ENCODE assay signal across 1 cellular context in genomic region chr3:16264708-16265454, GRCh38.
A peak's percentile ranks its signal among the peaks of the same experiment; 100 is the strongest.
TF ChIP-seq lines count a peak whose summit lies in the region.

Gene DPH3, minus strand, starts transcription at chr3:16264943. Its CDS starts 67 bp downstream, at chr3:16264876.
Gene OXNAD1, plus strand, starts transcription at chr3:16265212. Its CDS starts 5,741 bp downstream, at chr3:16270953.

TF ChIP-seq in HepG2, 621 proteins besides CTCF, POLR2A, EP300 and RAD21 (continued from another document and continues in another):
- TF ChIP-seq, protein P1, sequence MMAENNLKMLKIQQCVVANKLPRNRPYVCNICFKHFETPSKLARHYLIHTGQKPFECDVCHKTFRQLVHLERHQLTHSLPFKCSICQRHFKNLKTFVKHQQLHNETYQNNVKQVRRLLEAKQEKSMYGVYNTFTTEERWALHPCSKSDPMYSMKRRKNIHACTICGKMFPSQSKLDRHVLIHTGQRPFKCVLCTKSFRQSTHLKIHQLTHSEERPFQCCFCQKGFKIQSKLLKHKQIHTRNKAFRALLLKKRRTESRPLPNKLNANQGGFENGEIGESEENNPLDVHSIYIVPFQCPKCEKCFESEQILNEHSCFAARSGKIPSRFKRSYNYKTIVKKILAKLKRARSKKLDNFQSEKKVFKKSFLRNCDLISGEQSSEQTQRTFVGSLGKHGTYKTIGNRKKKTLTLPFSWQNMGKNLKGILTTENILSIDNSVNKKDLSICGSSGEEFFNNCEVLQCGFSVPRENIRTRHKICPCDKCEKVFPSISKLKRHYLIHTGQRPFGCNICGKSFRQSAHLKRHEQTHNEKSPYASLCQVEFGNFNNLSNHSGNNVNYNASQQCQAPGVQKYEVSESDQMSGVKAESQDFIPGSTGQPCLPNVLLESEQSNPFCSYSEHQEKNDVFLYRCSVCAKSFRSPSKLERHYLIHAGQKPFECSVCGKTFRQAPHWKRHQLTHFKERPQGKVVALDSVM (CRISPR knock-in tag; IDR thresholded peaks at IDR 0.05) = peak; percentile 69
- TF ChIP-seq ZNF614 (CRISPR knock-in tag; IDR thresholded peaks at IDR 0.05; ENCODE audit: borderline replicate concordance) = peak; percentile 61; the same call in 1 of the 2 replicates
- 0 out of 2 replicates have a peak, but pooled peaks have one; percentile 69 for TF ChIP-seq ARHGAP35 (CRISPR knock-in tag; IDR thresholded peaks at IDR 0.05; ENCODE audit: borderline replicate concordance)
- TF ChIP-seq BORCS8-MEF2B (CRISPR knock-in tag; IDR thresholded peaks at IDR 0.05) = peak; percentile 54; the same call in 1 of the 2 replicates
- no peak for TF ChIP-seq ZNF800 (CRISPR knock-in tag; IDR thresholded peaks at IDR 0.05)
- TF ChIP-seq ZFYVE20 (CRISPR knock-in tag; IDR thresholded peaks at IDR 0.05; ENCODE audit: borderline replicate concordance, low read depth) = no peak
- TF ChIP-seq ZBTB7B (CRISPR knock-in tag; IDR thresholded peaks at IDR 0.05) = peak; percentile 14; the same call in 1 of the 2 replicates
- peak; percentile 86 for TF ChIP-seq KDM2A (CRISPR knock-in tag; IDR thresholded peaks at IDR 0.05; ENCODE audit: borderline replicate concordance, low read depth)
- TF ChIP-seq ZNF556 (CRISPR knock-in tag; IDR thresholded peaks at IDR 0.05; ENCODE audit: borderline replicate concordance) = no peak; the same call in 1 of the 2 replicates
- TF ChIP-seq SRSF4 (IDR thresholded peaks at IDR 0.05; ENCODE audit: low read depth, low read length, poor library complexity, severe bottlenecking) = no peak
- no peak for TF ChIP-seq BCL6 (CRISPR knock-in tag; IDR thresholded peaks at IDR 0.05)
- no peak for TF ChIP-seq ZNF691 (CRISPR knock-in tag; IDR thresholded peaks at IDR 0.05; ENCODE audit: borderline replicate concordance, low read depth)
- peak; percentile 43 for TF ChIP-seq TBX2 (CRISPR knock-in tag; IDR thresholded peaks at IDR 0.05; ENCODE audit: borderline replicate concordance)
- 0 out of 2 replicates have a peak, but pooled peaks have one; percentile 34 for TF ChIP-seq ZNF333 (CRISPR knock-in tag; IDR thresholded peaks at IDR 0.05; ENCODE audit: borderline replicate concordance)
- TF ChIP-seq ZBTB43 (CRISPR knock-in tag; conservative IDR thresholded peaks at IDR 0.05) = no peak
- TF ChIP-seq, protein P2, sequence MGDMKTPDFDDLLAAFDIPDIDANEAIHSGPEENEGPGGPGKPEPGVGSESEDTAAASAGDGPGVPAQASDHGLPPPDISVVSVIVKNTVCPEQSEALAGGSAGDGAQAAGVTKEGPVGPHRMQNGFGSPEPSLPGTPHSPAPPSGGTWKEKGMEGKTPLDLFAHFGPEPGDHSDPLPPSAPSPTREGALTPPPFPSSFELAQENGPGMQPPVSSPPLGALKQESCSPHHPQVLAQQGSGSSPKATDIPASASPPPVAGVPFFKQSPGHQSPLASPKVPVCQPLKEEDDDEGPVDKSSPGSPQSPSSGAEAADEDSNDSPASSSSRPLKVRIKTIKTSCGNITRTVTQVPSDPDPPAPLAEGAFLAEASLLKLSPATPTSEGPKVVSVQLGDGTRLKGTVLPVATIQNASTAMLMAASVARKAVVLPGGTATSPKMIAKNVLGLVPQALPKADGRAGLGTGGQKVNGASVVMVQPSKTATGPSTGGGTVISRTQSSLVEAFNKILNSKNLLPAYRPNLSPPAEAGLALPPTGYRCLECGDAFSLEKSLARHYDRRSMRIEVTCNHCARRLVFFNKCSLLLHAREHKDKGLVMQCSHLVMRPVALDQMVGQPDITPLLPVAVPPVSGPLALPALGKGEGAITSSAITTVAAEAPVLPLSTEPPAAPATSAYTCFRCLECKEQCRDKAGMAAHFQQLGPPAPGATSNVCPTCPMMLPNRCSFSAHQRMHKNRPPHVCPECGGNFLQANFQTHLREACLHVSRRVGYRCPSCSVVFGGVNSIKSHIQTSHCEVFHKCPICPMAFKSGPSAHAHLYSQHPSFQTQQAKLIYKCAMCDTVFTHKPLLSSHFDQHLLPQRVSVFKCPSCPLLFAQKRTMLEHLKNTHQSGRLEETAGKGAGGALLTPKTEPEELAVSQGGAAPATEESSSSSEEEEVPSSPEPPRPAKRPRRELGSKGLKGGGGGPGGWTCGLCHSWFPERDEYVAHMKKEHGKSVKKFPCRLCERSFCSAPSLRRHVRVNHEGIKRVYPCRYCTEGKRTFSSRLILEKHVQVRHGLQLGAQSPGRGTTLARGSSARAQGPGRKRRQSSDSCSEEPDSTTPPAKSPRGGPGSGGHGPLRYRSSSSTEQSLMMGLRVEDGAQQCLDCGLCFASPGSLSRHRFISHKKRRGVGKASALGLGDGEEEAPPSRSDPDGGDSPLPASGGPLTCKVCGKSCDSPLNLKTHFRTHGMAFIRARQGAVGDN (CRISPR knock-in tag; IDR thresholded peaks at IDR 0.05) = peak; percentile 81
- peak; percentile 25; the same call in 1 of the 2 replicates for TF ChIP-seq NR2F6 (IDR thresholded peaks at IDR 0.05)
- 0 out of 2 replicates have a peak, but pooled peaks have one; percentile 33 for TF ChIP-seq NR2F6 (CRISPR knock-in tag; IDR thresholded peaks at IDR 0.05)
- no peak for TF ChIP-seq ZBTB33 (CRISPR knock-in tag; IDR thresholded peaks at IDR 0.05)
- no peak for TF ChIP-seq ATF5 (CRISPR knock-in tag; IDR thresholded peaks at IDR 0.05; ENCODE audit: low read depth)
- no peak for TF ChIP-seq AFF4 (CRISPR knock-in tag; IDR thresholded peaks at IDR 0.05)
- peak; percentile 84 for TF ChIP-seq HOXA5 (CRISPR knock-in tag; IDR thresholded peaks at IDR 0.05)
- no peak; the same call in 1 of the 2 replicates for TF ChIP-seq TOPORS (CRISPR knock-in tag; IDR thresholded peaks at IDR 0.05)
- TF ChIP-seq FOXA3 (CRISPR knock-in tag; IDR thresholded peaks at IDR 0.05) = no peak; the same call in 1 of the 2 replicates
- no peak for TF ChIP-seq ZNF292 (CRISPR knock-in tag; IDR thresholded peaks at IDR 0.05; ENCODE audit: borderline replicate concordance, low read depth)
- peak; percentile 67; the same call in 1 of the 2 replicates for TF ChIP-seq ERF (CRISPR knock-in tag; IDR thresholded peaks at IDR 0.05)
- no peak for TF ChIP-seq ZSCAN22 (CRISPR knock-in tag; IDR thresholded peaks at IDR 0.05)
- TF ChIP-seq, protein P3, sequence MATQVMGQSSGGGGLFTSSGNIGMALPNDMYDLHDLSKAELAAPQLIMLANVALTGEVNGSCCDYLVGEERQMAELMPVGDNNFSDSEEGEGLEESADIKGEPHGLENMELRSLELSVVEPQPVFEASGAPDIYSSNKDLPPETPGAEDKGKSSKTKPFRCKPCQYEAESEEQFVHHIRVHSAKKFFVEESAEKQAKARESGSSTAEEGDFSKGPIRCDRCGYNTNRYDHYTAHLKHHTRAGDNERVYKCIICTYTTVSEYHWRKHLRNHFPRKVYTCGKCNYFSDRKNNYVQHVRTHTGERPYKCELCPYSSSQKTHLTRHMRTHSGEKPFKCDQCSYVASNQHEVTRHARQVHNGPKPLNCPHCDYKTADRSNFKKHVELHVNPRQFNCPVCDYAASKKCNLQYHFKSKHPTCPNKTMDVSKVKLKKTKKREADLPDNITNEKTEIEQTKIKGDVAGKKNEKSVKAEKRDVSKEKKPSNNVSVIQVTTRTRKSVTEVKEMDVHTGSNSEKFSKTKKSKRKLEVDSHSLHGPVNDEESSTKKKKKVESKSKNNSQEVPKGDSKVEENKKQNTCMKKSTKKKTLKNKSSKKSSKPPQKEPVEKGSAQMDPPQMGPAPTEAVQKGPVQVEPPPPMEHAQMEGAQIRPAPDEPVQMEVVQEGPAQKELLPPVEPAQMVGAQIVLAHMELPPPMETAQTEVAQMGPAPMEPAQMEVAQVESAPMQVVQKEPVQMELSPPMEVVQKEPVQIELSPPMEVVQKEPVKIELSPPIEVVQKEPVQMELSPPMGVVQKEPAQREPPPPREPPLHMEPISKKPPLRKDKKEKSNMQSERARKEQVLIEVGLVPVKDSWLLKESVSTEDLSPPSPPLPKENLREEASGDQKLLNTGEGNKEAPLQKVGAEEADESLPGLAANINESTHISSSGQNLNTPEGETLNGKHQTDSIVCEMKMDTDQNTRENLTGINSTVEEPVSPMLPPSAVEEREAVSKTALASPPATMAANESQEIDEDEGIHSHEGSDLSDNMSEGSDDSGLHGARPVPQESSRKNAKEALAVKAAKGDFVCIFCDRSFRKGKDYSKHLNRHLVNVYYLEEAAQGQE (IDR thresholded peaks at IDR 0.05; ENCODE audit: borderline replicate concordance in 1 of 2, low read depth in 1 of 2, low read length in 2 of 2) = no peak; a peak in 1 of 4 replicates
- no peak for TF ChIP-seq ZNF510 (CRISPR knock-in tag; IDR thresholded peaks at IDR 0.05; ENCODE audit: low read depth)
- TF ChIP-seq ZNF232 (CRISPR knock-in tag; IDR thresholded peaks at IDR 0.05; ENCODE audit: borderline replicate concordance) = peak; percentile 18; the same call in 1 of the 2 replicates
- no peak for TF ChIP-seq ZSCAN30 (CRISPR knock-in tag; IDR thresholded peaks at IDR 0.05)
- TF ChIP-seq CC2D1A (CRISPR knock-in tag; IDR thresholded peaks at IDR 0.05) = no peak
- no peak for TF ChIP-seq ZNF850 (CRISPR knock-in tag; conservative IDR thresholded peaks at IDR 0.05)
